ENCODE assay signal across 28 cellular contexts in the genomic region with DNA sequence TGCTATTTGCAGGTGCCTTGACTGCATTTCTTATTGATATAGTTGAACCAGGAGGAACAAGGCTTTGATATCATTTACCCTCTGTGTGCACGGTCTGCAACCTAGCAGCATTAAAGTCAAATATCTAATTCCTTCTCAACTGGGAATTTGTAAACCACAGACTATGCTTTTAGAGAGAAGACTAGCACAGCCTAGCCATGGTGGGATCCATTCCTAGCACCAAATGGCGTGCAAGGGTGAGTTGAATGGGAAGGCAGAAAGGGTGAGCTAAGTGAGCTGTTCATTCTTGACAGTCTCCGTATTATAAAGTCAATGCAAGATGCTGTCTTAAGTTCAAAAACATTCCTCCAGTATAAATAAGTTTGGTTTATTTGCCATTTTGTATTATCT. TPM values are rescaled to one million over a fixed set of nuclear protein-coding genes. Genes with fewer than 3 reads are reported as not detected.
"Had no signal": no experiment of that assay in that cellular context is flagged by ENCODE, and none has a peak within 500 bp of the region (broad histone marks: within the 10 kb centered on the region; RNA-seq: fewer than 3 reads in every experiment).

No MANE protein-coding gene starts in this region.

- H3K4me1 ChIP-seq: adrenal gland had no signal

- H3K36me3 Mint-ChIP-seq: activated naive CD8-positive, alpha-beta T cell treated with anti-CD3 and anti-CD28 coated beads, Interleukin-2, amount 10 ng/mL, durations not matched to agents 7 days and 5 days; brain; WTC11 had no signal

- H3K27ac Mint-ChIP-seq: activated CD8-positive, alpha-beta T cell treated with anti-CD3 and anti-CD28 coated beads, Interleukin-2, amount 10 ng/mL, durations not matched to agents 7 days and 5 days; activated naive CD8-positive, alpha-beta T cell treated with anti-CD3 and anti-CD28 coated beads, Interleukin-2, amount 10 ng/mL, durations not matched to agents 7 days and 5 days; brain; T-helper 17 cell; WTC11 had no signal

- H3K27me3 ChIP-seq: ascending aorta, MG63, SJSA1 had no signal

- H3K27ac ChIP-seq: adrenal gland, ascending aorta, cardiac muscle cell, SJSA1 had no signal

- H3K4me3 ChIP-seq: adrenal gland, ascending aorta, cardiac muscle cell, MG63, SJSA1 had no signal

- H3K4me3 Mint-ChIP-seq: activated CD8-positive, alpha-beta T cell treated with anti-CD3 and anti-CD28 coated beads, Interleukin-2, amount 10 ng/mL, durations not matched to agents 7 days and 5 days; activated naive CD8-positive, alpha-beta T cell treated with anti-CD3 and anti-CD28 coated beads, Interleukin-2, amount 10 ng/mL, durations not matched to agents 7 days and 5 days; T-helper 17 cell; WTC11 had no signal

- H3K9me3 Mint-ChIP-seq: activated naive CD8-positive, alpha-beta T cell treated with anti-CD3 and anti-CD28 coated beads, Interleukin-2, amount 10 ng/mL, durations not matched to agents 7 days and 5 days; WTC11 had no signal

- ATAC-seq: activated CD8-positive, alpha-beta T cell treated with anti-CD3 and anti-CD28 coated beads, Interleukin-2, amount 10 ng/mL, durations not matched to agents 7 days and 5 days; T-helper 17 cell; WTC11 had no signal

- DNase-seq: activated CD4-positive, alpha-beta T cell treated with anti-CD3 and anti-CD28 coated beads for 48 hours; activated CD4-positive, alpha-beta T cell treated with anti-CD3 and anti-CD28 coated beads, Interleukin-2, amount 50 U/mL, for 4 hours; activated CD4-positive, CD25-positive, alpha-beta regulatory T cell treated with anti-CD3 and anti-CD28 coated beads, Interleukin-2, amount 50 U/mL, for 72 hours; activated CD8-positive, alpha-beta memory T cell treated with anti-CD3 and anti-CD28 coated beads, Interleukin-2, amount 50 U/mL, for 48 hours; activated CD8-positive, alpha-beta T cell treated with anti-CD3 and anti-CD28 coated beads, Interleukin-2, amount 10 ng/mL, durations not matched to agents 7 days and 5 days; activated naive CD4-positive, alpha-beta T cell treated with anti-CD3 and anti-CD28 coated beads, Interleukin-2, amount 50 U/mL, for 16 hours; activated naive CD8-positive, alpha-beta T cell treated with anti-CD3 and anti-CD28 coated beads, Interleukin-2, amount 10 ng/mL, durations not matched to agents 7 days and 5 days; activated T-cell treated with anti-CD3 and anti-CD28 coated beads, Interleukin-2, amount 50 U/mL, for 1 hour; adrenal gland; MG63; MV-4-11; NCI-H1092 treated with DMSO at 0.1 percent for 48 hours; NCI-H1417 treated with DMSO at 0.1 percent for 48 hours; NCI-H1694; NCI-H2029 treated with DMSO at 0.1 percent for 48 hours; NCI-H345; NCI-H510A; NCI-H526 treated with DMSO at 0.1 percent for 48 hours; NK-92 treated with Interleukin-12 subunit alpha and Interleukin-12 subunit beta, amount 100 ng/mL, for 24 hours; OCI-M1; SHP77; T-helper 17 cell; T-helper 9 cell had no signal

- H3K9me3 ChIP-seq: adrenal gland, ascending aorta, MG63 had no signal

- H3K36me3 ChIP-seq: adrenal gland, ascending aorta, cardiac muscle cell, MG63 had no signal

RNA-seq across cellular contexts. Expression of gene ZNF365, which starts 2.9 kb away (rescaled TPM):
- total RNA-seq: activated CD8-positive, alpha-beta T cell treated with anti-CD3 and anti-CD28 coated beads, Interleukin-2, amount 10 ng/mL, durations not matched to agents 7 days and 5 days; ascending aorta; cardiac muscle cell had no signal
- polyA plus RNA-seq: cardiac muscle cell had no signal
